1 cellular context compared by ENCODE assay signal in genomic region chrX:72220375-72220774, GRCh38. TPM values are rescaled to one million over a fixed set of nuclear protein-coding genes. Genes with fewer than 3 reads are reported as not detected.
"Had no signal": no experiment of that assay in that cellular context is flagged by ENCODE, and none has a peak within 500 bp of the region (broad histone marks: within the 10 kb centered on the region; RNA-seq: fewer than 3 reads in every experiment).

No MANE protein-coding gene starts in this region.

RNA-seq across cellular contexts. Expression of gene ERCC6L, which starts 18.5 kb away (rescaled TPM):
- total RNA-seq: upper lobe of right lung had no signal
